In the genomic region with DNA sequence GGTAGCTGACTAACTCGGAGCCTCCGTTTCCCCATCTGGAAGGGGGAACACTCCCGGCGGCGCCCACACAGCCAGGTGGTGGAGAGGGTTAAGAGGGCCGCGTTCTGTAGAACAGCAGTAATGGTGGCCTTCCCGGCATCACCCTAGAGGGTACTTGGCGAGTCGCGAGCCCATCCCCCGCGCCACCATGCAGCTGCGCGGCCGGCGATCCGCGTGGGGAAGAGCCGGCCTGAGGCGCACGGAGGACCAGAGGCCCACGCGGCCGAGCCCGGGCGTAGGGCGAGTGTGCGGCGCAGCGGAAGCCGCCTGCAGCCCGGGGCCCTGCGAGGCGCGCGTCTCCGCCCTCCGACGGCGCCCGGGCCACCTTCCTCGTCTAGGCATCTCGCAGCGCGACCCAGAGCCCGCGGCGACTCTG, we compare ENCODE assay signal across 8 cellular contexts. TPM values are rescaled to one million over a fixed set of nuclear protein-coding genes. Genes with fewer than 3 reads are reported as not detected.
DNase-seq lines count a peak whose midpoint lies in the region; TF ChIP-seq lines count a peak whose summit lies in the region.

No MANE protein-coding gene starts in this region.

- H2AFZ ChIP-seq in GM23248 (peak overlapping the region; percentile 37), MM.1S (ENCODE audit: low read length) (peak overlapping the region; percentile 39)

- peak overlapping the region; percentile 89 for H3K27ac Mint-ChIP-seq in glutamatergic neuron (ENCODE audit: unreplicated experiment)

- H3K79me2 ChIP-seq in GM23248 (ENCODE audit: insufficient read depth): peaks cover 50% of the 10 kb centered on the region
- peaks cover 51% of the 10 kb centered on the region for H3K79me2 ChIP-seq in MM.1S (ENCODE audit: low read length)

- no peaks in the 10 kb centered on the region for H3K36me3 ChIP-seq in GM23248 (ENCODE audit: low read depth)
- H3K36me3 ChIP-seq in MM.1S (replicated peaks; ENCODE audit: insufficient read depth, low read length): no peaks in the 10 kb centered on the region
- no peaks in the 10 kb centered on the region for H3K36me3 ChIP-seq in prostate gland

- H3K4me1 Mint-ChIP-seq in glutamatergic neuron (ENCODE audit: low read depth, unreplicated experiment): peaks cover 24% of the 10 kb centered on the region

- H3K4me3 ChIP-seq in GM23248 (peak overlapping the region; percentile 96), MM.1S (ENCODE audit: low read length) (peak overlapping the region; percentile 94), prostate gland (peak overlapping the region; percentile 87 to 88)

- H3K27me3 Mint-ChIP-seq in glutamatergic neuron (ENCODE audit: unreplicated experiment): peaks cover 4% of the 10 kb centered on the region

- in situ Hi-C loops in GM23248 (cut with MboI): no loop called here

- peak overlapping the region; percentile 60 for H3K27ac ChIP-seq in GM23248
- peak overlapping the region; percentile 68; the same call in 1 of the 2 replicates for H3K27ac ChIP-seq in MM.1S (ENCODE audit: low read length)
- peak overlapping the region; percentile 79 to 88 for H3K27ac ChIP-seq in prostate gland

- H3K4me2 ChIP-seq in GM23248 (ENCODE audit: unreplicated experiment) (peak overlapping the region; percentile 89), MM.1S (ENCODE audit: low read depth, low read length) (peak overlapping the region; percentile 88)

- H3K27me3 ChIP-seq in GM23248 (replicated peaks; ENCODE audit: insufficient read depth) (no peaks in the 10 kb centered on the region), MM.1S (replicated peaks; ENCODE audit: insufficient read depth, low read length) (no peaks in the 10 kb centered on the region), prostate gland (replicated peaks; ENCODE audit: insufficient read depth) (no peaks in the 10 kb centered on the region)

- H3K9me2 ChIP-seq in GM23248 (ENCODE audit: insufficient read depth) (no peaks in the 10 kb centered on the region), MM.1S (replicated peaks; ENCODE audit: insufficient read depth, low read length) (no peaks in the 10 kb centered on the region)

- H3K4me3 Mint-ChIP-seq in glutamatergic neuron (ENCODE audit: unreplicated experiment): peak overlapping the region; percentile 92

- H3K9me3 ChIP-seq in GM23248 (ENCODE audit: low read depth) (no peaks in the 10 kb centered on the region), MM.1S (replicated peaks; ENCODE audit: insufficient read depth, low read length) (no peaks in the 10 kb centered on the region), prostate gland (no peaks in the 10 kb centered on the region)

- 0 to 1% methylated on average over 39 to 49 of the region's 49 CpGs for WGBS in GM23248 (ENCODE audit: low coverage in 1 of 2, low lambda C conversion rate in 2 of 2, missing lambda C conversion rate in 2 of 2), 2 experiments
- WGBS in prostate gland: 1% methylated on average over 16 of the region's 49 CpGs

- POLR2A ChIA-PET in GM10248 (lab: Yijun Ruan, JAX): no interaction called here

- no peak for TF ChIP-seq CTCF in GM10248 (IDR thresholded peaks at IDR 0.05; ENCODE audit: control extremely low read depth, extremely low read depth, low read depth, missing control alignments)
- no peak for TF ChIP-seq CTCF in MM.1S (IDR thresholded peaks at IDR 0.05; ENCODE audit: low read length)
- TF ChIP-seq CTCF in glutamatergic neuron (IDR thresholded peaks at IDR 0.05; ENCODE audit: partially characterized antibody, unreplicated experiment): no peak
- TF ChIP-seq CTCF in prostate gland (IDR thresholded peaks at IDR 0.05): no peak

- DNase-seq in GM10248 (ENCODE audit: extremely low spot score) (peak; percentile 65), GM23248 (peak; percentile 76), MM.1S (peak; percentile 48), glutamatergic neuron (no peak), prostate gland (ENCODE audit: low spot score) (no peak), pons (ENCODE audit: low spot score) (no peak), GM19240 (ENCODE audit: insufficient read length, low spot score) (no peak)
- peak; percentile 33 for DNase-seq in activated effector memory CD4-positive, alpha-beta T cell treated with Interleukin-2 at 50 U/mL for 16 hours

- peaks cover 18% of the 10 kb centered on the region; the same call in 1 of the 2 replicates for H4K20me1 ChIP-seq in GM23248 (ENCODE audit: insufficient read depth)
- H4K20me1 ChIP-seq in MM.1S (ENCODE audit: insufficient read depth, low read length): peaks cover 41% of the 10 kb centered on the region

- intact Hi-C loops in prostate gland (cut with DNase I): no loop called here

- H3K9me3 Mint-ChIP-seq in glutamatergic neuron (ENCODE audit: unreplicated experiment): peaks cover 11% of the 10 kb centered on the region

- H3K36me3 Mint-ChIP-seq in glutamatergic neuron (ENCODE audit: unreplicated experiment): no peaks in the 10 kb centered on the region

- H3F3A ChIP-seq in GM23248 (ENCODE audit: insufficient read depth) (0 out of 2 replicates have a peak, but pooled peaks cover 7% of the 10 kb centered on the region), MM.1S (ENCODE audit: insufficient read depth, low read length) (peaks cover 23% of the 10 kb centered on the region)

- H3K9ac ChIP-seq in GM23248 (peak overlapping the region; percentile 87), MM.1S (ENCODE audit: low read length) (peak overlapping the region; percentile 91)

- no peak for TF ChIP-seq POLR2A in prostate gland (IDR thresholded peaks at IDR 0.05)

- H3K4me1 ChIP-seq in GM23248 (ENCODE audit: insufficient read depth) (peaks cover 10% of the 10 kb centered on the region; the same call in 1 of the 2 replicates), MM.1S (ENCODE audit: low read length) (peaks cover 23% of the 10 kb centered on the region), prostate gland (replicated peaks) (no peaks in the 10 kb centered on the region)

- CTCF ChIA-PET in GM10248 (lab: Yijun Ruan, JAX): no interaction called here

RNA-seq across cellular contexts. Expression of a gene that starts 0.5 kb away (rescaled TPM):
- 239 and 256 TPM in 2 replicates for total RNA-seq in GM23248 (2014; rRNA removed; shearing (Covaris generic))
- polyA plus RNA-seq in GM23248 (2016; fragmentation: Nextera tagmentation; extraction: Ambion mirVana): 129 and 134 TPM in 2 replicates
- 265 TPM for total RNA-seq in glutamatergic neuron (ENCODE audit: unreplicated experiment)
- 100 to 1,000 TPM; 187 to 226 TPM for total RNA-seq in prostate gland

Comparison
In these comparisons a context has a peak if more than half of its experiments do, and no peak if none do; other contexts are left out.
1. DNase-seq: peak in GM10248 (single experiment), GM23248 (single experiment), MM.1S (single experiment) and activated effector memory CD4-positive, alpha-beta T cell treated with Interleukin-2 at 50 U/mL for 16 hours (single experiment); none in glutamatergic neuron (single experiment), prostate gland (single experiment), pons (single experiment) and GM19240 (single experiment).
2. Peak in every context shown above with its lines, with median percentiles within 50 percentile points of each other: H3K27ac ChIP-seq and H3K4me3 ChIP-seq.